Comparison of ENCODE assay signal across 12 cellular contexts in the genomic region with DNA sequence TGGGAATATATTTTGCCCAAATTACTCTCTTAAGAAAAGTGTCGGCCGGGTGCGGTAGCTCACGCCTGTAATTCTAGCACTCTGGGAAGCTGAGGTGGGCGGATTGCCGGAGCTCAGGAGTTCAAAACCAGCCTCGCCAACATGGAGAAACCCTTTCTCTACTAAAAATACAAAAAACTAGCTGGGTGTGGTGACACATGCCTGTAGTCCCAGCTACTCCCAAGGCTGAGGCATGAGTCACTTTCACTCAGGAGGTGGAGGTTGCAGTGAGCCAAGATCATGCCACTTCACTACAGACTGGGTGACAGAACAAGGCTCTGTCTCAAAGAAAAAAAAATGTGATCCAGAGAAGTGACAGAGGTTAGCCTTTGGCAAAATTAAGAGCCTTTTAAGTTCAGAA. TPM values are rescaled to one million over a fixed set of nuclear protein-coding genes. Genes with fewer than 3 reads are reported as not detected.
DNase-seq lines count a peak whose midpoint lies in the region; ATAC-seq and TF ChIP-seq lines count a peak whose summit lies in the region.
"Had no signal": no experiment of that assay in that cellular context is flagged by ENCODE, and none has a peak within 500 bp of the region (broad histone marks: within the 10 kb centered on the region; RNA-seq: fewer than 3 reads in every experiment).

No MANE protein-coding gene starts in this region.

- no peaks in the 10 kb centered on the region for H3K36me3 ChIP-seq in HCT116 (ENCODE audit: control insufficient read depth in 1 of 2, insufficient read depth in 2 of 2, low read length in 2 of 2)

- H4K20me1 ChIP-seq in HCT116 (ENCODE audit: insufficient read depth), result no peaks in the 10 kb centered on the region

- TF ChIP-seq CTCF in HCT116 (IDR thresholded peaks at IDR 0.05 in 2 of 3, conservative IDR thresholded peaks at IDR 0.05 in 1 of 3; ENCODE audit: borderline replicate concordance in 1 of 3, insufficient read depth in 1 of 3, low read depth in 2 of 3, low read length in 2 of 3), result no peak

- no peaks in the 10 kb centered on the region for H3K27me3 ChIP-seq in HCT116 (ENCODE audit: insufficient read depth, low read length)

- H3K9me3 Mint-ChIP-seq in activated T-helper 17 cell treated with anti-CD3 and anti-CD28 coated beads, Interleukin-2, amount 50 U/mL, for 72 hours, result no peaks in the 10 kb centered on the region
- H3K9me3 Mint-ChIP-seq: dendritic cell treated with granulocyte-macrophage colony-stimulating factor and Interleukin-4, amounts not matched to agents 40 ng/mL and 50 ng/mL, for 4 days had no signal

- no peak for TF ChIP-seq RAD21 in HCT116 (IDR thresholded peaks at IDR 0.05; ENCODE audit: low read depth)

- intact Hi-C loops in HCT116 (cut with micrococcal nuclease), result no loop called here

- no peaks in the 10 kb centered on the region for H3K4me1 Mint-ChIP-seq in activated T-helper 17 cell treated with anti-CD3 and anti-CD28 coated beads, Interleukin-2, amount 50 U/mL, for 72 hours

- TF ChIP-seq POLR2A in HCT116 (IDR thresholded peaks at IDR 0.05; ENCODE audit: borderline replicate concordance, extremely low read depth, insufficient read depth, insufficient read length) (no peak), GM18505 (IDR thresholded peaks at IDR 0.05; ENCODE audit: borderline replicate concordance, extremely low read depth, insufficient read depth, insufficient read length) (no peak)

- no peaks in the 10 kb centered on the region for H3K9me2 ChIP-seq in HCT116 (ENCODE audit: insufficient read depth)

- CTCF ChIA-PET in HCT116 (lab: Charles Lee), result interaction anchor here (1.3 kb wide), 1 partner anchor 10 kb away, joined by 6 read pairs; no protein-coding TSS in a partner anchor

- ATAC-seq in HCT116 (peak; percentile 96), GM18505 (IDR thresholded peaks at IDR 0.05; ENCODE audit: unreplicated experiment) (no peak)
- ATAC-seq in activated T-helper 17 cell treated with anti-CD3 and anti-CD28 coated beads, Interleukin-2, amount 50 U/mL, for 72 hours (replicated peaks), result peak; percentile 92

- H2AFZ ChIP-seq in HCT116 (ENCODE audit: low read depth, low read length, poor library complexity, severe bottlenecking), result no peak overlapping the region

- H3K4me3 Mint-ChIP-seq in activated T-helper 17 cell treated with anti-CD3 and anti-CD28 coated beads, Interleukin-2, amount 50 U/mL, for 72 hours, result no peak overlapping the region
- H3K4me3 Mint-ChIP-seq: dendritic cell treated with granulocyte-macrophage colony-stimulating factor and Interleukin-4, amounts not matched to agents 40 ng/mL and 50 ng/mL, for 4 days had no signal

- H3K36me3 Mint-ChIP-seq in activated T-helper 17 cell treated with anti-CD3 and anti-CD28 coated beads, Interleukin-2, amount 50 U/mL, for 72 hours (ENCODE audit: low read depth), result no peaks in the 10 kb centered on the region

- H3K79me2 ChIP-seq in HCT116 (ENCODE audit: insufficient read depth, low read length), result no peaks in the 10 kb centered on the region

- RAD21 ChIA-PET in HCT116 (lab: Charles Lee; ENCODE audit: low non-redundant PET in 1 of 2, low total read pairs in 2 of 2, uncharacterized antibody in 2 of 2, unreplicated experiment in 2 of 2), result interaction anchor here in 1 of 2 experiments (0.6 kb wide), 1 partner anchor 382 kb away, joined by 3 read pairs; no protein-coding TSS in a partner anchor

- DNase-seq in A172 (ENCODE audit: low spot score), result peak; percentile 83
- DNase-seq in HCT116 (ENCODE audit: low read depth, low spot score), result peak; percentile 59
- DNase-seq in glomerular visceral epithelial cell (ENCODE audit: extremely low spot score), result peak; percentile 73
- no peak for DNase-seq in epidermal melanocyte (ENCODE audit: insufficient read length, low spot score)
- DNase-seq in NCI-H1417 treated with DMSO at 0.1 percent for 48 hours (lab: John Stamatoyannopoulos, UW), result no peak
- no peak for DNase-seq in D341Med (ENCODE audit: low spot score)
- DNase-seq: NCI-H2081, occipital lobe had no signal

- peak overlapping the region in 1 of 2 experiments; percentile 36; a peak in 1 of 4 replicates for H3K4me3 ChIP-seq in HCT116 (replicated peaks in 1 of 2; ENCODE audit: low read depth in 1 of 2, low read length in 2 of 2)
- H3K4me3 ChIP-seq: SK-N-MC had no signal

- peaks cover 10% of the 10 kb centered on the region for H3K27me3 Mint-ChIP-seq in activated T-helper 17 cell treated with anti-CD3 and anti-CD28 coated beads, Interleukin-2, amount 50 U/mL, for 72 hours

- H3K4me2 ChIP-seq in HCT116 (ENCODE audit: low read length), result peak overlapping the region; percentile 66

- H3K9ac ChIP-seq in HCT116 (ENCODE audit: low read length), result peak overlapping the region; percentile 35

- no peaks in the 10 kb centered on the region for H3K9me3 ChIP-seq in HCT116 (ENCODE audit: control insufficient read depth in 1 of 2, insufficient read depth in 1 of 2, low read depth in 1 of 2, low read length in 2 of 2)

- H3K27ac ChIP-seq in HCT116 (ENCODE audit: low read depth, low read length), result no peak overlapping the region
- H3K27ac ChIP-seq: SK-N-MC had no signal

- H3K4me1 ChIP-seq in HCT116 (ENCODE audit: control insufficient read depth in 1 of 2, insufficient read depth in 2 of 2, low read length in 2 of 2), result peaks cover 10 to 25% of the 10 kb centered on the region in 2 experiments

- no TSS peak for BruUV-seq in HCT116 (replicated peaks; lab: Mats Ljungman, UMichigan)

- POLR2A ChIA-PET in HCT116 (lab: Charles Lee), result interaction anchor here (0.6 kb wide), 1 partner anchor 9 kb away, joined by 3 read pairs; no protein-coding TSS in a partner anchor

- H3K27ac Mint-ChIP-seq in activated T-helper 17 cell treated with anti-CD3 and anti-CD28 coated beads, Interleukin-2, amount 50 U/mL, for 72 hours, result no peak overlapping the region
- H3K27ac Mint-ChIP-seq: dendritic cell treated with granulocyte-macrophage colony-stimulating factor and Interleukin-4, amounts not matched to agents 40 ng/mL and 50 ng/mL, for 4 days had no signal

TF ChIP-seq in HCT116, 20 proteins besides CTCF, POLR2A, EP300 and RAD21:
- TF ChIP-seq FOSL1 (IDR thresholded peaks at IDR 0.05; ENCODE audit: low read depth) (peak; percentile 66), SP1 (IDR thresholded peaks at IDR 0.05; ENCODE audit: low read depth) (peak; percentile 41; the same call in 1 of the 2 replicates), SRF (IDR thresholded peaks at IDR 0.05; ENCODE audit: low read depth) (no peak), CEBPB (IDR thresholded peaks at IDR 0.05; ENCODE audit: low read depth) (no peak), JUND (IDR thresholded peaks at IDR 0.05) (peak; percentile 62; the same call in 1 of the 2 replicates), SIN3A (IDR thresholded peaks at IDR 0.05; ENCODE audit: low read depth) (no peak; the same call in 1 of the 2 replicates), EGR1 (IDR thresholded peaks at IDR 0.05; ENCODE audit: low read depth) (0 out of 2 replicates have a peak, but pooled peaks have one; percentile 12), ZNF274 (IDR thresholded peaks at IDR 0.05; ENCODE audit: low read depth, low read length) (no peak)
- TF ChIP-seq, protein P1, sequence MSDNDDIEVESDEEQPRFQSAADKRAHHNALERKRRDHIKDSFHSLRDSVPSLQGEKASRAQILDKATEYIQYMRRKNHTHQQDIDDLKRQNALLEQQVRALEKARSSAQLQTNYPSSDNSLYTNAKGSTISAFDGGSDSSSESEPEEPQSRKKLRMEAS (IDR thresholded peaks at IDR 0.05), result peak; percentile 69

RNA-seq across cellular contexts. Expression of a gene that starts 26.4 kb away (rescaled TPM):
- 15.7 and 23.5 TPM in 2 replicates for total RNA-seq in A172 (2014; rRNA removed; shearing (Covaris generic))
- 5.4 TPM for total RNA-seq in HCT116 (2021; ENCODE audit: unreplicated experiment)
- polyA plus RNA-seq in HCT116 (2012), result 3.7 and 5.6 TPM in 2 replicates
- total RNA-seq in activated T-helper 17 cell treated with anti-CD3 and anti-CD28 coated beads, Interleukin-2, amount 50 U/mL, for 72 hours, result not detected

Comparison
In these comparisons a context has a peak if more than half of its experiments do, and no peak if none do; other contexts are left out.
1. DNase-seq: peak in A172 (single experiment), HCT116 (single experiment) and glomerular visceral epithelial cell (single experiment); none in epidermal melanocyte (single experiment), NCI-H1417 treated with DMSO at 0.1 percent for 48 hours (single experiment) and D341Med (single experiment).